Comparison of ENCODE assay signal across 20 cellular contexts in the genomic region with DNA sequence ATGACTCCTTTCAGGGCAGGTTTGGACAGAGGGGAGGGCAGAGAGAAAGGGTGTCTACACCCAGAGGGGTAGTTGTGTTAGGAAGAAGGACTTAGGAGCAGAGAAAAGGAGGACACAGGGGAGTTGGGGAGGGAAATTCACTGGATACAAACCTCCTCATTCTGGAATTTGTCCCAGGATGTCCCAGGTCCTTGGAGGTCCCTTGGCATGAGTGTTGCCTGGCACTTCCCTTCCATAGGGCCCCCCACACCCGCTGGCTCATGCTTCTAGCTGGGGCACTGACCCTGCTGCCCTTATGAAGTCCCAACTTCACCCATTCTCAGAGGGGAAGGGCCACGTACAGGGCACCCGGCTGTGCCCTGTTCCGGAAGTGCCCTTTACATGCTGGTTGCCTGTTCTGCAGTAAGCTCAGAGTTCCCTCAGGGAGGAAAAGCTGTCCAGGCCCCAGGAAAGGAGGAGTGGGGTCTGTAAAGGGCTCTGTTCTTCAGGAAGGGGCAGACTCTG.
A peak's percentile ranks its signal among the peaks of the same experiment; 100 is the strongest.
DNase-seq lines count a peak whose midpoint lies in the region; ATAC-seq, FAIRE-seq and TF ChIP-seq lines count a peak whose summit lies in the region.
"Had no signal": no experiment of that assay in that cellular context is flagged by ENCODE, and none has a peak within 500 bp of the region (broad histone marks: within the 10 kb centered on the region; RNA-seq: fewer than 3 reads in every experiment).

No MANE protein-coding gene starts in this region.

- DNase-seq in HepG2 (ENCODE audit: low spot score) (no peak), right lobe of liver (no peak), H1 (ENCODE audit: low read depth in 1 of 2, low spot score in 2 of 2) (no peak), neural crest cell (ENCODE audit: low read depth, low spot score) (no peak), HCEC 1CT (no peak), ureter (ENCODE audit: low spot score) (no peak)
- DNase-seq in CD4-positive, alpha-beta T cell: no peak
- no peak for DNase-seq in CD8-positive, alpha-beta T cell
- DNase-seq: activated CD4-positive, alpha-beta T cell treated with anti-CD3 and anti-CD28 coated beads, Interleukin-2, amount 50 U/mL, for 1 hour; activated CD8-positive, alpha-beta memory T cell treated with anti-CD3 and anti-CD28 coated beads, Interleukin-2, amount 50 U/mL, for 48 hours; immature natural killer cell; naive thymus-derived CD8-positive, alpha-beta T cell; NCI-H2081 treated with DMSO at 0.1 percent for 48 hours; stimulated activated CD4-positive, alpha-beta T cell treated with anti-CD3 and anti-CD28 coated beads, Interleukin-4, amount 100 ng/mL, for 24 hours; T-helper 1 cell had no signal

- no peak overlapping the region for H2AFZ ChIP-seq in HepG2 (ENCODE audit: low read length)
- no peak overlapping the region for H2AFZ ChIP-seq in H1 (ENCODE audit: low read length)

- 0 out of 2 replicates have a peak, but pooled peaks have one; percentile 11 for TF ChIP-seq RAD21 in HepG2 (CRISPR knock-in tag; IDR thresholded peaks at IDR 0.05)
- TF ChIP-seq RAD21 in H1 (IDR thresholded peaks at IDR 0.05 in 1 of 2, conservative IDR thresholded peaks at IDR 0.05 in 1 of 2; ENCODE audit: low read depth in 2 of 2, low read length in 2 of 2): no peak

- CTCF ChIA-PET in HepG2 (lab: Yijun Ruan, JAX; ENCODE audit: low intra/inter-chr PET ratio, low total read pairs): interaction anchor here (1.6 kb wide), 1 partner anchor 441 kb away, joined by 3 read pairs; no protein-coding TSS in a partner anchor
- CTCF ChIA-PET in H1 (lab: Charles Lee; ENCODE audit: partially characterized antibody): interaction anchor here (0.7 to 10.6 kb wide), 17 partner anchors 9 to 441 kb away, joined by 3 to 72 read pairs (median 5); no protein-coding TSS in a partner anchor
- CTCF ChIA-PET in CD4-positive, alpha-beta T cell (lab: Charles Lee): no interaction called here
- CTCF ChIA-PET in CD8-positive, alpha-beta T cell (lab: Charles Lee): interaction anchor here (0.7 to 0.9 kb wide), 2 partner anchors 12 to 251 kb away, joined by 3 read pairs; no protein-coding TSS in a partner anchor

- H2BK15ac ChIP-seq in H1 (ENCODE audit: low read length): peak overlapping the region; percentile 74; the same call in 1 of the 2 replicates

- intact Hi-C loops in HepG2 (cut with micrococcal nuclease; ENCODE audit: unreplicated experiment): no loop called here
- intact Hi-C loops in right lobe of liver (cut with DNase I): loop anchor here (10.0 kb wide), 1 partner anchor 249 kb away; no protein-coding TSS in a partner anchor
- intact Hi-C loops in CD4-positive, alpha-beta T cell (cut with DNase I, micrococcal nuclease): no loop called here
- intact Hi-C loops in CD8-positive, alpha-beta T cell (cut with DNase I, micrococcal nuclease): loop anchor here in 1 of 2 experiments (5.0 kb wide), 2 partner anchors 152 to 922 kb away; no protein-coding TSS in a partner anchor

- H2BK120ac ChIP-seq in H1 (replicated peaks; ENCODE audit: low read depth, low read length): no peak overlapping the region

- no peak overlapping the region for H3K18ac ChIP-seq in H1 (ENCODE audit: extremely low read depth, low read length)

- no peak overlapping the region for H3K27ac Mint-ChIP-seq in neural crest cell (ENCODE audit: unreplicated experiment)
- no peak overlapping the region for H3K27ac Mint-ChIP-seq in CD4-positive, alpha-beta T cell
- no peak overlapping the region for H3K27ac Mint-ChIP-seq in CD8-positive, alpha-beta T cell
- H3K27ac Mint-ChIP-seq: immature natural killer cell, memory B cell had no signal

- BruUV-seq in HepG2 (replicated peaks; lab: Mats Ljungman, UMichigan): no TSS peak

- H3K9ac ChIP-seq in HepG2 (ENCODE audit: insufficient read depth, low read depth, low read length) (no peak overlapping the region), H1 (replicated peaks in 1 of 4; ENCODE audit: extremely low read depth in 1 of 4, low read depth in 3 of 4, low read length in 3 of 4) (no peak overlapping the region)

- TF ChIP-seq POLR2A in HepG2 (IDR thresholded peaks at IDR 0.05; ENCODE audit: insufficient read depth in 1 of 2, low read depth in 2 of 2, low read length in 2 of 2) (no peak), right lobe of liver (IDR thresholded peaks at IDR 0.05) (no peak), H1 (IDR thresholded peaks at IDR 0.05; ENCODE audit: control extremely low read depth in 1 of 2, low read depth in 2 of 2, low read length in 2 of 2) (no peak)

- H3K79me1 ChIP-seq in H1 (ENCODE audit: low read depth, low read length): no peaks in the 10 kb centered on the region

- H4K20me1 ChIP-seq in HepG2 (ENCODE audit: insufficient read depth, low read length) (no peaks in the 10 kb centered on the region), H1 (replicated peaks in 1 of 2; ENCODE audit: control insufficient read depth in 1 of 2, insufficient read depth in 2 of 2, low read length in 2 of 2) (no peaks in the 10 kb centered on the region)

- H2BK12ac ChIP-seq in H1 (ENCODE audit: low read depth, low read length): peak overlapping the region; percentile 17; the same call in 1 of the 2 replicates

- H3K23ac ChIP-seq in H1 (ENCODE audit: insufficient read length): no peak overlapping the region

- H3K36me3 ChIP-seq in HepG2 (replicated peaks in 1 of 2; ENCODE audit: control insufficient read depth in 1 of 2, insufficient read depth in 2 of 2, low read length in 2 of 2) (no peaks in the 10 kb centered on the region), right lobe of liver (no peaks in the 10 kb centered on the region), H1 (ENCODE audit: control insufficient read depth in 2 of 4, insufficient read depth in 4 of 4, low read length in 3 of 4) (no peaks in the 10 kb centered on the region)
- H3K36me3 ChIP-seq in CD8-positive, alpha-beta T cell (ENCODE audit: insufficient read depth, low read length): no peaks in the 10 kb centered on the region
- H3K36me3 ChIP-seq: heart left ventricle, prostate gland had no signal

- no peak for ATAC-seq in HepG2
- ATAC-seq in right lobe of liver: no peak
- ATAC-seq in CD4-positive, alpha-beta T cell (ENCODE audit: poor library complexity): no peak
- ATAC-seq in CD8-positive, alpha-beta T cell: no peak
- ATAC-seq: naive thymus-derived CD8-positive, alpha-beta T cell had no signal

- H3K4me1 ChIP-seq in HepG2 (ENCODE audit: insufficient read depth, low read length): no peaks in the 10 kb centered on the region
- no peaks in the 10 kb centered on the region for H3K4me1 ChIP-seq in right lobe of liver
- peaks cover 0 to 5% (median 1%) of the 10 kb centered on the region in 4 experiments; a peak in 3 of 7 replicates for H3K4me1 ChIP-seq in H1 (replicated peaks in 1 of 4; ENCODE audit: control insufficient read depth in 3 of 4, insufficient read depth in 4 of 4, low read length in 3 of 4)
- H3K4me1 ChIP-seq in CD8-positive, alpha-beta T cell (ENCODE audit: insufficient read depth, low read length): no peaks in the 10 kb centered on the region
- H3K4me1 ChIP-seq: prostate gland had no signal

- no peak overlapping the region for H3K14ac ChIP-seq in H1 (ENCODE audit: insufficient read length)

- H3K27me3 Mint-ChIP-seq in neural crest cell (ENCODE audit: low read depth): peaks cover 11% of the 10 kb centered on the region
- H3K27me3 Mint-ChIP-seq in CD4-positive, alpha-beta T cell: peaks cover 35% of the 10 kb centered on the region
- H3K27me3 Mint-ChIP-seq in CD8-positive, alpha-beta T cell (ENCODE audit: low read depth): peaks cover 12% of the 10 kb centered on the region

- H3K56ac ChIP-seq in H1 (replicated peaks; ENCODE audit: insufficient read length, low read depth, low read length): no peak overlapping the region

- no peak overlapping the region for H4K91ac ChIP-seq in H1 (replicated peaks; ENCODE audit: insufficient read length, low read length)

- no peak overlapping the region for H3K4ac ChIP-seq in H1 (replicated peaks; ENCODE audit: insufficient read length, low read depth, low read length)

- H3K4me2 ChIP-seq in HepG2 (ENCODE audit: low read depth, low read length) (no peak overlapping the region), H1 (ENCODE audit: insufficient read depth in 1 of 2, low read depth in 2 of 2, low read length in 2 of 2) (no peak overlapping the region)

- no peak for TF ChIP-seq CTCF in HepG2 (CRISPR knock-in tag; IDR thresholded peaks at IDR 0.05)
- no peak for TF ChIP-seq CTCF in right lobe of liver (IDR thresholded peaks at IDR 0.05)
- TF ChIP-seq CTCF in H1 (IDR thresholded peaks at IDR 0.05; ENCODE audit: control extremely low read depth in 1 of 3, insufficient read depth in 1 of 3, low read depth in 1 of 3, low read length in 3 of 3): no peak
- TF ChIP-seq CTCF in neural crest cell (conservative IDR thresholded peaks at IDR 0.05): peak; percentile 10
- TF ChIP-seq CTCF in CD4-positive, alpha-beta T cell (IDR thresholded peaks at IDR 0.05): no peak
- no peak for TF ChIP-seq CTCF in CD8-positive, alpha-beta T cell (IDR thresholded peaks at IDR 0.05)

- in situ Hi-C loops in HepG2 (cut with HindIII; ENCODE audit: extremely low pct_ligation_motif_present, low pct_unique_long_range_greater_than_20kb): loop anchor here (5.0 kb wide), 1 partner anchor 252 kb away; no protein-coding TSS in a partner anchor

- peaks cover 0 to 15% of the 10 kb centered on the region in 2 experiments; a peak in 1 of 5 replicates for H3K27me3 ChIP-seq in HepG2 (ENCODE audit: control insufficient read depth in 1 of 2, insufficient read depth in 2 of 2, low read length in 2 of 2)
- no peaks in the 10 kb centered on the region for H3K27me3 ChIP-seq in right lobe of liver
- H3K27me3 ChIP-seq in H1 (replicated peaks in 1 of 4; ENCODE audit: control insufficient read depth in 3 of 4, extremely low read depth in 1 of 4, insufficient read depth in 3 of 4, low read length in 3 of 4): no peaks in the 10 kb centered on the region
- peaks cover 10% of the 10 kb centered on the region for H3K27me3 ChIP-seq in CD4-positive, alpha-beta T cell (ENCODE audit: control insufficient read depth, insufficient read depth, low read length)
- peaks cover 4% of the 10 kb centered on the region for H3K27me3 ChIP-seq in CD8-positive, alpha-beta T cell (ENCODE audit: insufficient read depth, low read length)

- H3K79me2 ChIP-seq in HepG2 (ENCODE audit: insufficient read depth, low read length) (no peaks in the 10 kb centered on the region), H1 (ENCODE audit: control insufficient read depth in 1 of 2, insufficient read depth in 2 of 2, low read length in 2 of 2) (no peaks in the 10 kb centered on the region)

- H4K5ac ChIP-seq in H1 (ENCODE audit: insufficient read length, low read depth, low read length): no peak overlapping the region

- no peak overlapping the region for H3K4me3 Mint-ChIP-seq in neural crest cell
- no peak overlapping the region for H3K4me3 Mint-ChIP-seq in CD4-positive, alpha-beta T cell
- H3K4me3 Mint-ChIP-seq in CD8-positive, alpha-beta T cell: no peak overlapping the region
- H3K4me3 Mint-ChIP-seq: immature natural killer cell; memory B cell; naive thymus-derived CD8-positive, alpha-beta T cell had no signal

- H3K4me1 Mint-ChIP-seq in neural crest cell: peaks cover 26% of the 10 kb centered on the region
- peaks cover 5% of the 10 kb centered on the region for H3K4me1 Mint-ChIP-seq in CD4-positive, alpha-beta T cell (ENCODE audit: low read depth)
- H3K4me1 Mint-ChIP-seq in CD8-positive, alpha-beta T cell (ENCODE audit: low read depth): peaks cover 5% of the 10 kb centered on the region

- no peak overlapping the region for H2AK5ac ChIP-seq in H1 (ENCODE audit: low read depth, low read length)

- H2BK5ac ChIP-seq in H1 (ENCODE audit: low read depth, low read length): no peak overlapping the region

- H3K27ac ChIP-seq in HepG2 (ENCODE audit: extremely low read length, insufficient read depth, low read length) (no peak overlapping the region), right lobe of liver (no peak overlapping the region), H1 (ENCODE audit: low read depth, low read length) (no peak overlapping the region)
- no peak overlapping the region for H3K27ac ChIP-seq in CD4-positive, alpha-beta T cell (ENCODE audit: low read depth, low read length)
- no peak overlapping the region for H3K27ac ChIP-seq in CD8-positive, alpha-beta T cell (ENCODE audit: low read depth, low read length)
- H3K27ac ChIP-seq: prostate gland had no signal

- TF ChIP-seq EP300 in HepG2 (IDR thresholded peaks at IDR 0.05; ENCODE audit: low read depth in 2 of 2, low read length in 2 of 2) (no peak), HepG2 (CRISPR knock-in tag; IDR thresholded peaks at IDR 0.05; ENCODE audit: borderline replicate concordance) (no peak), H1 (IDR thresholded peaks at IDR 0.05; ENCODE audit: borderline replicate concordance in 1 of 2, low read depth in 2 of 2, low read length in 2 of 2) (no peak)

- H3K4me3 ChIP-seq in HepG2 (replicated peaks in 1 of 3; ENCODE audit: insufficient read depth in 1 of 3, low read depth in 2 of 3, low read length in 3 of 3) (no peak overlapping the region), right lobe of liver (no peak overlapping the region), H1 (ENCODE audit: extremely low read depth in 1 of 4, insufficient read depth in 2 of 4, low read depth in 3 of 4, low read length in 4 of 4) (no peak overlapping the region)
- H3K4me3 ChIP-seq in CD8-positive, alpha-beta T cell (ENCODE audit: low read depth, low read length): no peak overlapping the region
- H3K4me3 ChIP-seq: heart left ventricle, K562, prostate gland had no signal

- H2BK20ac ChIP-seq in H1 (ENCODE audit: low read length): no peak overlapping the region

- H4K8ac ChIP-seq in H1 (ENCODE audit: extremely low read depth, insufficient read depth, low read length): no peak overlapping the region

- FAIRE-seq in HepG2 (lab: Jason Lieb, UNC) (no peak), H1 (lab: Jason Lieb, UNC) (no peak)
- FAIRE-seq: K562, small intestine had no signal

- POLR2A ChIA-PET in HepG2 (lab: Yijun Ruan, JAX) (no interaction called here), H1 (lab: Charles Lee; ENCODE audit: partially characterized antibody) (no interaction called here)
- POLR2A ChIA-PET in CD4-positive, alpha-beta T cell (lab: Charles Lee): no interaction called here
- POLR2A ChIA-PET in CD8-positive, alpha-beta T cell (lab: Charles Lee): no interaction called here

- no peaks in the 10 kb centered on the region for H3K9me3 Mint-ChIP-seq in neural crest cell
- no peaks in the 10 kb centered on the region for H3K9me3 Mint-ChIP-seq in CD4-positive, alpha-beta T cell
- no peaks in the 10 kb centered on the region for H3K9me3 Mint-ChIP-seq in CD8-positive, alpha-beta T cell
- H3K9me3 Mint-ChIP-seq: immature natural killer cell; memory B cell; naive thymus-derived CD8-positive, alpha-beta T cell had no signal

- H3K36me3 Mint-ChIP-seq in neural crest cell (ENCODE audit: low read depth): no peaks in the 10 kb centered on the region
- H3K36me3 Mint-ChIP-seq in CD4-positive, alpha-beta T cell (ENCODE audit: low read depth): no peaks in the 10 kb centered on the region
- no peaks in the 10 kb centered on the region for H3K36me3 Mint-ChIP-seq in CD8-positive, alpha-beta T cell
- H3K36me3 Mint-ChIP-seq: immature natural killer cell; memory B cell; naive thymus-derived CD8-positive, alpha-beta T cell had no signal

- 0% methylated on average over 1 of the region's 4 CpGs for WGBS in HepG2 (ENCODE audit: low lambda C conversion rate)
- WGBS in right lobe of liver (ENCODE audit: insufficient coverage, low coverage, low lambda C conversion rate, missing lambda C conversion rate): no CpG with 5 or more reads among the region's 4 CpGs
- WGBS in H1 (ENCODE audit: extremely low coverage in 1 of 2, insufficient coverage in 1 of 2, insufficient read length in 1 of 2, insufficient replicate concordance in 2 of 2, low coverage in 1 of 2, low lambda C conversion rate in 2 of 2, missing lambda C conversion rate in 1 of 2), 2 experiments: 88% methylated on average over 4 of the region's 4 CpGs; no CpG with 5 or more reads in 1 of the 2 experiments

- no peaks in the 10 kb centered on the region for H3K9me3 ChIP-seq in HepG2 (ENCODE audit: low read length)
- no peaks in the 10 kb centered on the region for H3K9me3 ChIP-seq in right lobe of liver
- no peaks in the 10 kb centered on the region for H3K9me3 ChIP-seq in H1 (ENCODE audit: insufficient read depth in 2 of 2, low read depth in 1 of 2, low read length in 1 of 2)
- H3K9me3 ChIP-seq in CD4-positive, alpha-beta T cell (ENCODE audit: control insufficient read depth, low read length): no peaks in the 10 kb centered on the region
- H3K9me3 ChIP-seq in CD8-positive, alpha-beta T cell (ENCODE audit: low read length): no peaks in the 10 kb centered on the region
- H3K9me3 ChIP-seq: heart left ventricle, prostate gland had no signal

- H3K23me2 ChIP-seq in H1 (ENCODE audit: low read depth, low read length): no peaks in the 10 kb centered on the region; the same call in 1 of the 2 replicates

Comparison
In these comparisons a context has a peak if more than half of its experiments do, and no peak if none do; other contexts are left out.
1. intact Hi-C loops: an anchor here in right lobe of liver (10.0 kb wide); none called in HepG2 and CD4-positive, alpha-beta T cell.